Comparison of ENCODE assay signal across 28 cellular contexts in the genomic region with DNA sequence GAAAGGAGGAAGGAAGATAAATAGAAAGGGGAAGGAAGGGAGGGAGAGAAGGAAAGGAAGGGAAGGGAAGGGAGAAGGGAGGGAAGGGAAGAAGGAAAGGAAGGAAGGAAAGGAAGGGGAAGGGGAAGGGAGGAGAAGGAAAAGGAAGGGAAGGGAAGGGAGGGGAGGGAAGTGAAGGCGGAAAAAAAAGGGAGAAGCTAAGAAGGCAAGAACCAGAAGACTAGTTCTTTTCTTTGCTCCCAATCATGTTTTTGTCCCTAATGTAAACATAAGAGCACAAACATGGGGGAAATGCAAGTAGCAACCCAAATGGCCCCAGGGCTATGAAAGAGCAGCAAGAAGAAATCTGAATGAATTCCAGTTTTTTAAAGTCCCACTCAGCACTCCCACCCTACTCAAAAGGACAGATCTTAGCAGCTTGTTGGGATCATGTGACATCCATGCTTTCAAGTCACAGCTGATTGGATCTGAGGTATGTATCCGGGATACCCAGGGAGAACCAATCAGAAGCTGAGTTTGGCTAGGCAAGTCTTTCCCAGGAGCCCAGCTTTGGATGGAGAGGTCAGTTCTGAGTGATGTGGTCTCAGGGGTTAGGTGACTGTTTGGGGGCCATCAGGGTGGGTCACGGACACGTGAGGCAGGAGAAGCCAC. TPM values are rescaled to one million over a fixed set of nuclear protein-coding genes. Genes with fewer than 3 reads are reported as not detected.
"Had no signal": no experiment of that assay in that cellular context is flagged by ENCODE, and none has a peak within 500 bp of the region (broad histone marks: within the 10 kb centered on the region; RNA-seq: fewer than 3 reads in every experiment).

No MANE protein-coding gene starts in this region.

- H3K4me3 ChIP-seq: gastroesophageal sphincter, left lung, lower lobe of right lung, skin epidermis, upper lobe of right lung had no signal

- H3K27ac Mint-ChIP-seq: activated CD4-positive, alpha-beta memory T cell treated with anti-CD3 and anti-CD28 coated beads, Interleukin-2, amount 10 ng/mL, durations not matched to agents 7 days and 5 days; activated CD4-positive, alpha-beta T cell treated with anti-CD3 and anti-CD28 coated beads, Interleukin-2, amount 10 ng/mL, durations not matched to agents 7 days and 5 days; activated naive CD4-positive, alpha-beta T cell treated with anti-CD3 and anti-CD28 coated beads, Interleukin-2, amount 50 U/mL, for 72 hours; activated T-helper 17 cell treated with anti-CD3 and anti-CD28 coated beads, Interleukin-2, amount 50 U/mL, for 72 hours; effector memory CD8-positive, alpha-beta T cell; immature natural killer cell; naive thymus-derived CD8-positive, alpha-beta T cell; stimulated activated effector memory CD8-positive, alpha-beta T cell treated with anti-CD3 and anti-CD28 coated beads, Interleukin-12 subunit alpha, Interleukin-12 subunit beta, amount 100 ng/mL, for 72 hours; stimulated activated naive CD8-positive, alpha-beta T cell treated with anti-CD3 and anti-CD28 coated beads, Interleukin-15, Interleukin-2, amounts not matched to agents 100 ng/mL and 50 ng/mL, for 24 hours; T-helper 17 cell; WTC11 had no signal

- H3K27me3 ChIP-seq: gastroesophageal sphincter, left lung, upper lobe of right lung had no signal

- H3K4me1 Mint-ChIP-seq: activated T-helper 17 cell treated with anti-CD3 and anti-CD28 coated beads, Interleukin-2, amount 50 U/mL, for 72 hours; T-helper 17 cell had no signal

- DNase-seq: activated CD4-positive, alpha-beta memory T cell treated with anti-CD3 and anti-CD28 coated beads, Interleukin-2, amount 10 ng/mL, durations not matched to agents 7 days and 5 days; activated CD4-positive, alpha-beta T cell treated with anti-CD3 and anti-CD28 coated beads for 1 hour; activated CD4-positive, alpha-beta T cell treated with anti-CD3 and anti-CD28 coated beads, Interleukin-2, amount 10 ng/mL, durations not matched to agents 7 days and 5 days; activated CD8-positive, alpha-beta memory T cell treated with anti-CD3 and anti-CD28 coated beads, Interleukin-2, amount 50 U/mL, for 48 hours; activated naive CD4-positive, alpha-beta T cell; activated T-cell treated with anti-CD3 and anti-CD28 coated beads, Interleukin-2, amount 50 U/mL, for 4 hours; effector memory CD8-positive, alpha-beta T cell; head of caudate nucleus; hippocampal formation; immature natural killer cell; left lung; lower lobe of right lung; mesenchymal stem cell; naive thymus-derived CD8-positive, alpha-beta T cell; right cardiac atrium; stimulated activated CD4-positive, alpha-beta T cell treated with anti-CD3 and anti-CD28 coated beads, Interleukin-12 subunit alpha, Interleukin-12 subunit beta, amount 100 ng/mL, for 4 hours; stimulated activated CD4-positive, alpha-beta T cell treated with anti-CD3 and anti-CD28 coated beads, Interleukin-4, amount 100 ng/mL, for 24 hours; substantia nigra; T-helper 17 cell; upper lobe of right lung had no signal

- H3K4me1 ChIP-seq: gastroesophageal sphincter had no signal

- H3K36me3 Mint-ChIP-seq: immature natural killer cell; naive thymus-derived CD8-positive, alpha-beta T cell; stimulated activated effector memory CD8-positive, alpha-beta T cell treated with anti-CD3 and anti-CD28 coated beads, Interleukin-12 subunit alpha, Interleukin-12 subunit beta, amount 100 ng/mL, for 72 hours had no signal

- H3K9me3 Mint-ChIP-seq: activated CD4-positive, alpha-beta memory T cell treated with anti-CD3 and anti-CD28 coated beads, Interleukin-2, amount 10 ng/mL, durations not matched to agents 7 days and 5 days; activated naive CD4-positive, alpha-beta T cell treated with anti-CD3 and anti-CD28 coated beads, Interleukin-2, amount 50 U/mL, for 72 hours; activated T-cell treated with anti-CD3 and anti-CD28 coated beads, Interleukin-2, amount 50 U/mL, for 4 hours; activated T-helper 17 cell treated with anti-CD3 and anti-CD28 coated beads, Interleukin-2, amount 50 U/mL, for 72 hours; effector memory CD8-positive, alpha-beta T cell; immature natural killer cell; naive thymus-derived CD8-positive, alpha-beta T cell; stimulated activated effector memory CD8-positive, alpha-beta T cell treated with anti-CD3 and anti-CD28 coated beads, Interleukin-12 subunit alpha, Interleukin-12 subunit beta, amount 100 ng/mL, for 72 hours; stimulated activated naive CD8-positive, alpha-beta T cell treated with anti-CD3 and anti-CD28 coated beads, Interleukin-15, Interleukin-2, amounts not matched to agents 100 ng/mL and 50 ng/mL, for 24 hours had no signal

- H3K4me3 Mint-ChIP-seq: activated CD4-positive, alpha-beta memory T cell treated with anti-CD3 and anti-CD28 coated beads, Interleukin-2, amount 10 ng/mL, durations not matched to agents 7 days and 5 days; activated CD4-positive, alpha-beta T cell treated with anti-CD3 and anti-CD28 coated beads, Interleukin-2, amount 10 ng/mL, durations not matched to agents 7 days and 5 days; activated T-cell treated with anti-CD3 and anti-CD28 coated beads, Interleukin-2, amount 50 U/mL, for 4 hours; activated T-helper 17 cell treated with anti-CD3 and anti-CD28 coated beads, Interleukin-2, amount 50 U/mL, for 72 hours; effector memory CD8-positive, alpha-beta T cell; immature natural killer cell; naive thymus-derived CD8-positive, alpha-beta T cell; neural crest cell; stimulated activated effector memory CD8-positive, alpha-beta T cell treated with anti-CD3 and anti-CD28 coated beads, Interleukin-12 subunit alpha, Interleukin-12 subunit beta, amount 100 ng/mL, for 72 hours; stimulated activated naive CD8-positive, alpha-beta T cell treated with anti-CD3 and anti-CD28 coated beads, Interleukin-15, Interleukin-2, amounts not matched to agents 100 ng/mL and 50 ng/mL, for 24 hours; T-helper 17 cell; WTC11 had no signal

- H3K27ac ChIP-seq: gastroesophageal sphincter, lower lobe of right lung, upper lobe of right lung had no signal

- H3K9me3 ChIP-seq: gastroesophageal sphincter, left lung, lower lobe of right lung, upper lobe of right lung had no signal

RNA-seq across cellular contexts. Expression of a gene that starts 24.2 kb away (rescaled TPM):
- total RNA-seq: activated CD4-positive, alpha-beta T cell treated with anti-CD3 and anti-CD28 coated beads, Interleukin-2, amount 10 ng/mL, durations not matched to agents 7 days and 5 days; activated T-helper 17 cell treated with anti-CD3 and anti-CD28 coated beads, Interleukin-2, amount 50 U/mL, for 72 hours; naive thymus-derived CD8-positive, alpha-beta T cell; T-helper 17 cell had no signal
